Comparison of ENCODE assay signal across 16 cellular contexts in the genomic region with DNA sequence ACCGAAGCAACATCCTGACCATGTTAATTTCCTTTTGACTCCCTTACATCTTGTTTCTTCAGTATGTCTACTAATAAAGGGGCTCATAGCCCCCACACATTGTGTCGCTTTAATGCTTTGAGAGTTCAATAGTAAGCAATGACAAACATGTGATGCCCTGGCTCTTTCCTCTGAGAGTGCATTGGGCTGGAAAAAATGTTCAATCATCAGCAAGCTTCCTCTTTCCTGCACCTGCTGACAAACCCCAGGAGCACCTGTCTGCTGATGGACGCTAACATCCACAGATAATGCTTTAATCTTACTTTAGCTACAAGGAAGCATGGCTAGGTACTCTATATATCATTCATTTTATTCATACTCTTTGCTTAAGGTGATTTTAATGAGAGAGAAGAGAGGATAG.
DNase-seq lines count a peak whose midpoint lies in the region; ATAC-seq lines count a peak whose summit lies in the region.
"Had no signal": no experiment of that assay in that cellular context is flagged by ENCODE, and none has a peak within 500 bp of the region (broad histone marks: within the 10 kb centered on the region; RNA-seq: fewer than 3 reads in every experiment).

No MANE protein-coding gene starts in this region.

- DNase-seq in COR-L47 (lab: John Stamatoyannopoulos, UW) (peak; percentile 73), NCI-H1092 (lab: John Stamatoyannopoulos, UW) (peak; percentile 14), NCI-H345 treated with DMSO at 0.1 percent for 48 hours (lab: John Stamatoyannopoulos, UW; ENCODE audit: unreplicated experiment) (peak; percentile 54), cerebellum (ENCODE audit: low spot score) (peak; percentile 58), T-helper 17 cell (no peak)
- no peak for DNase-seq in stimulated activated CD4-positive, alpha-beta T cell treated with anti-CD3 and anti-CD28 coated beads, Interleukin-12 subunit alpha, Interleukin-12 subunit beta, amount 100 ng/mL, for 4 hours
- DNase-seq: adrenal gland; Caco-2; central memory CD4-positive, alpha-beta T cell; left ventricle myocardium superior; psoas muscle; T-cell; WERI-Rb-1 had no signal

- no peak overlapping the region for H3K4me3 Mint-ChIP-seq in T-helper 17 cell
- H3K4me3 Mint-ChIP-seq: T-cell had no signal

- H3K4me1 Mint-ChIP-seq in T-helper 17 cell, result no peaks in the 10 kb centered on the region
- H3K4me1 Mint-ChIP-seq: T-cell had no signal

- H3K36me3 Mint-ChIP-seq in T-helper 17 cell (ENCODE audit: low read depth), result peaks cover 2% of the 10 kb centered on the region
- H3K36me3 Mint-ChIP-seq: T-cell had no signal

- H3K9me3 ChIP-seq in T-helper 17 cell (ENCODE audit: control insufficient read depth, low read length, poor library complexity, severe bottlenecking), result no peaks in the 10 kb centered on the region
- H3K9me3 ChIP-seq: adrenal gland, Caco-2, psoas muscle, vagina had no signal

- peaks cover 41% of the 10 kb centered on the region for H3K27me3 Mint-ChIP-seq in T-helper 17 cell

- H3K27ac Mint-ChIP-seq in T-helper 17 cell, result no peak overlapping the region
- H3K27ac Mint-ChIP-seq: T-cell had no signal

- ATAC-seq in GM21447 (IDR thresholded peaks at IDR 0.05; ENCODE audit: unreplicated experiment) (no peak), T-helper 17 cell (no peak), GM21390 (IDR thresholded peaks at IDR 0.05; ENCODE audit: unreplicated experiment) (no peak)
- ATAC-seq: left ventricle myocardium superior, psoas muscle, T-cell had no signal

Comparison
In these comparisons a context has a peak if more than half of its experiments do, and no peak if none do; other contexts are left out.
1. DNase-seq: peak in COR-L47 (single experiment), NCI-H1092 (single experiment), NCI-H345 treated with DMSO at 0.1 percent for 48 hours (single experiment) and cerebellum (single experiment); none in stimulated activated CD4-positive, alpha-beta T cell treated with anti-CD3 and anti-CD28 coated beads, Interleukin-12 subunit alpha, Interleukin-12 subunit beta, amount 100 ng/mL, for 4 hours (single experiment) and T-helper 17 cell (0 of 3).